ENCODE assay signal across 10 cellular contexts in genomic region chr2:30686000-30686399, GRCh38.
DNase-seq lines count a peak whose midpoint lies in the region; ATAC-seq, FAIRE-seq and TF ChIP-seq lines count a peak whose summit lies in the region.
"Had no signal": no experiment of that assay in that cellular context is flagged by ENCODE, and none has a peak within 500 bp of the region (broad histone marks: within the 10 kb centered on the region; RNA-seq: fewer than 3 reads in every experiment).

No MANE protein-coding gene starts in this region.

- H3K9me2 ChIP-seq in GM23338 (ENCODE audit: insufficient read depth) (no peaks in the 10 kb centered on the region), OCI-LY1 (ENCODE audit: low read depth, low read length) (no peaks in the 10 kb centered on the region)

- H3K4me3 ChIP-seq in BE2C (ENCODE audit: low read depth, low read length): no peak overlapping the region
- H3K4me3 ChIP-seq in GM23338: no peak overlapping the region
- no peak overlapping the region for H3K4me3 ChIP-seq in OCI-LY1 (ENCODE audit: low read depth, low read length, poor library complexity, severe bottlenecking)

- peaks cover 2% of the 10 kb centered on the region for H3K27me3 Mint-ChIP-seq in GM23338 (ENCODE audit: insufficient read depth, low read depth, poor library complexity)
- H3K27me3 Mint-ChIP-seq: dendritic cell treated with granulocyte-macrophage colony-stimulating factor and Interleukin-4, amounts not matched to agents 40 ng/mL and 50 ng/mL, for 4 days had no signal

- H3K27ac ChIP-seq in GM23338 (ENCODE audit: low read depth) (no peak overlapping the region), OCI-LY1 (ENCODE audit: low read depth, low read length, poor library complexity, severe bottlenecking) (no peak overlapping the region)

- peak; percentile 40 for DNase-seq in BE2C
- peak; percentile 76 for DNase-seq in GM23338 (ENCODE audit: low spot score)
- DNase-seq in iPS-NIHi7 (ENCODE audit: extremely low spot score): peak; percentile 71
- no peak for DNase-seq in GM12892 (ENCODE audit: insufficient read length)

- ATAC-seq in GM23338 (peak; percentile 92), GM18861 (IDR thresholded peaks at IDR 0.05; ENCODE audit: unreplicated experiment) (no peak), HG02884 (IDR thresholded peaks at IDR 0.05; ENCODE audit: unreplicated experiment) (no peak), GM19328 (IDR thresholded peaks at IDR 0.05; ENCODE audit: unreplicated experiment) (no peak)

- H3K79me2 ChIP-seq in GM23338 (replicated peaks; ENCODE audit: insufficient read depth) (no peaks in the 10 kb centered on the region), OCI-LY1 (ENCODE audit: insufficient read depth, low read length) (no peaks in the 10 kb centered on the region)

- no peaks in the 10 kb centered on the region for H3K9me3 Mint-ChIP-seq in GM23338
- H3K9me3 Mint-ChIP-seq: dendritic cell treated with granulocyte-macrophage colony-stimulating factor and Interleukin-4, amounts not matched to agents 40 ng/mL and 50 ng/mL, for 4 days; stimulated activated effector memory CD8-positive, alpha-beta T cell treated with anti-CD3 and anti-CD28 coated beads, Interleukin-12 subunit alpha, Interleukin-12 subunit beta, amount 100 ng/mL, for 72 hours had no signal

- H2AFZ ChIP-seq in GM23338: peak overlapping the region; percentile 52
- H2AFZ ChIP-seq in OCI-LY1 (ENCODE audit: low read length): no peak overlapping the region

- H4K20me1 ChIP-seq in GM23338 (replicated peaks; ENCODE audit: insufficient read depth) (no peaks in the 10 kb centered on the region), OCI-LY1 (ENCODE audit: insufficient read depth, low read length) (no peaks in the 10 kb centered on the region)

- H3K4me2 ChIP-seq in GM23338: no peak overlapping the region
- H3K4me2 ChIP-seq in OCI-LY1 (ENCODE audit: low read length): no peak overlapping the region

- H3K27me3 ChIP-seq in BE2C (no peaks in the 10 kb centered on the region), GM23338 (ENCODE audit: insufficient read depth) (no peaks in the 10 kb centered on the region), OCI-LY1 (ENCODE audit: insufficient read depth, low read length) (no peaks in the 10 kb centered on the region)

- no peak overlapping the region for H3K4me3 Mint-ChIP-seq in GM23338
- H3K4me3 Mint-ChIP-seq: dendritic cell treated with granulocyte-macrophage colony-stimulating factor and Interleukin-4, amounts not matched to agents 40 ng/mL and 50 ng/mL, for 4 days; stimulated activated effector memory CD8-positive, alpha-beta T cell treated with anti-CD3 and anti-CD28 coated beads, Interleukin-12 subunit alpha, Interleukin-12 subunit beta, amount 100 ng/mL, for 72 hours had no signal

- FAIRE-seq in GM12892 (lab: Jason Lieb, UNC): no peak

- peaks cover 3% of the 10 kb centered on the region; the same call in 2 of the 3 replicates for H3K4me1 Mint-ChIP-seq in GM23338
- H3K4me1 Mint-ChIP-seq: stimulated activated effector memory CD8-positive, alpha-beta T cell treated with anti-CD3 and anti-CD28 coated beads, Interleukin-12 subunit alpha, Interleukin-12 subunit beta, amount 100 ng/mL, for 72 hours had no signal

- TF ChIP-seq POLR2A in GM12892 (IDR thresholded peaks at IDR 0.05; ENCODE audit: low read depth, low read length): no peak

- H3K36me3 ChIP-seq in BE2C: no peaks in the 10 kb centered on the region
- H3K36me3 ChIP-seq in GM23338 (ENCODE audit: insufficient read depth): no peaks in the 10 kb centered on the region
- H3K36me3 ChIP-seq in OCI-LY1 (ENCODE audit: insufficient read depth, low read length): no peaks in the 10 kb centered on the region

- TF ChIP-seq CTCF in BE2C (IDR thresholded peaks at IDR 0.05; ENCODE audit: low read depth, low read length): peak; percentile 59
- peak; percentile 60 to 66 for TF ChIP-seq CTCF in GM23338 (conservative IDR thresholded peaks at IDR 0.05; ENCODE audit: low read depth in 2 of 2)
- TF ChIP-seq CTCF in OCI-LY1 (IDR thresholded peaks at IDR 0.05; ENCODE audit: low read length): peak; percentile 52

- H3K4me1 ChIP-seq in BE2C (no peaks in the 10 kb centered on the region), GM23338 (ENCODE audit: insufficient read depth) (peaks cover 2% of the 10 kb centered on the region; the same call in 1 of the 2 replicates), OCI-LY1 (ENCODE audit: insufficient read depth, low read length, severe bottlenecking) (peaks cover 6% of the 10 kb centered on the region)

- H3K9me3 ChIP-seq in BE2C (no peaks in the 10 kb centered on the region), OCI-LY1 (ENCODE audit: low read length) (no peaks in the 10 kb centered on the region)

- H3F3A ChIP-seq in GM23338 (replicated peaks; ENCODE audit: low read depth) (no peaks in the 10 kb centered on the region), OCI-LY1 (ENCODE audit: insufficient read depth, low read length) (no peaks in the 10 kb centered on the region)

- H3K27ac Mint-ChIP-seq in GM23338: no peak overlapping the region
- H3K27ac Mint-ChIP-seq: dendritic cell treated with granulocyte-macrophage colony-stimulating factor and Interleukin-4, amounts not matched to agents 40 ng/mL and 50 ng/mL, for 4 days; stimulated activated effector memory CD8-positive, alpha-beta T cell treated with anti-CD3 and anti-CD28 coated beads, Interleukin-12 subunit alpha, Interleukin-12 subunit beta, amount 100 ng/mL, for 72 hours had no signal

- H3K9ac ChIP-seq in OCI-LY1 (ENCODE audit: low read length): no peak overlapping the region

- no peaks in the 10 kb centered on the region; the same call in 2 of the 3 replicates for H3K36me3 Mint-ChIP-seq in GM23338 (ENCODE audit: low read depth)
- H3K36me3 Mint-ChIP-seq: stimulated activated effector memory CD8-positive, alpha-beta T cell treated with anti-CD3 and anti-CD28 coated beads, Interleukin-12 subunit alpha, Interleukin-12 subunit beta, amount 100 ng/mL, for 72 hours had no signal

TF ChIP-seq in GM23338, 12 proteins besides CTCF, POLR2A, EP300 and RAD21 (continues in another document):
- TF ChIP-seq EZH2phosphoT487 (IDR thresholded peaks at IDR 0.05; ENCODE audit: unreplicated experiment) (no peak), ETS1 (IDR thresholded peaks at IDR 0.05) (no peak), ZNF114 (CRISPR knock-in tag; IDR thresholded peaks at IDR 0.05) (no peak), NANOG (IDR thresholded peaks at IDR 0.05; ENCODE audit: borderline replicate concordance) (no peak), POLR2AphosphoS5 (IDR thresholded peaks at IDR 0.05; ENCODE audit: low read depth) (no peak), JUNB (IDR thresholded peaks at IDR 0.05; ENCODE audit: unreplicated experiment) (no peak), EZH2 (IDR thresholded peaks at IDR 0.05; ENCODE audit: low read depth, unreplicated experiment) (no peak), REST (IDR thresholded peaks at IDR 0.05; ENCODE audit: unreplicated experiment) (no peak)
